In the genomic region with DNA sequence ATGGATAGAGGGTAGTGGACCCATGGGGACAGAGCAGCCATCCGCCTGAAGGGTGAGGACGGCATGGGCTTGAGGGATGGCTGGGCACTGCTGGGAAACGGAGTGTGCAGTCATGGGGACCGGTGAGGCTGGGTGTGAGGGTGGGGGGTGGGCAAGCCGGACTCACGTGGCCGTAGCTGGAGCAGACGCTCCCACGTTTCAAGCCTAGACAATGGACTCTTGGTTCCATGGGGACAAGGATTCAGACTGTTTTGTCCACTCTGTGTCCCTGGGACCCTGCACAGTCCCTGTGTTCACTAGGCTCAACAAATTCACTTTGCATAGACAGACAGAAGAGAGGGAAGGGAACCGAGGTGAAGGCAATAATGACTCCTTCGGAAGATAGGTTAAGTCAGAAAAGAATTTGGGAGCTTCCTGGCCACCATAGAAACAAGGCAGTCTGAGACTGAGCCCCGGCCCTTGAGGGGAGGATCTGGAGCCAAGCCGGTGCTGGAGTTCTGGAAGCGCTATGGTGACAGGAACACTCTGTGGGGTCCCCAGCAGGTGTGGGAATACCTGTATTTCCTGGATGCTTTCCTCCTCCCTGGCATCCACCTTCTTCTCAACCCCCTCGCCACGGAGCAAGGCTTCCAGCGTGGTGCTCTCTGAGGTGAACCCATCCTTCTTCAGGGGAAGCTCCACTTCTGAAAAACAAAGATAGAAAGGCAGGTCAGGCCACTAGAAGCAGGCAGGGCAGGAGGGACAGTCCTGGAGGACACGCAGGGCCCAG, we compare ENCODE assay signal across 19 cellular contexts.
DNase-seq lines count a peak whose midpoint lies in the region; ATAC-seq and TF ChIP-seq lines count a peak whose summit lies in the region.
"Had no signal": no experiment of that assay in that cellular context is flagged by ENCODE, and none has a peak within 500 bp of the region (broad histone marks: within the 10 kb centered on the region; RNA-seq: fewer than 3 reads in every experiment).

No MANE protein-coding gene starts in this region.

- no peak overlapping the region for H3K4me3 Mint-ChIP-seq in Caco-2 (ENCODE audit: unreplicated experiment)

- H3K9ac ChIP-seq in Karpas-422 (ENCODE audit: low read length) = no peak overlapping the region

- H3K36me3 ChIP-seq in aorta (ENCODE audit: control insufficient read depth in 1 of 2, insufficient read depth in 2 of 2, low read length in 1 of 2) = no peaks in the 10 kb centered on the region
- no peaks in the 10 kb centered on the region for H3K36me3 ChIP-seq in Karpas-422 (ENCODE audit: insufficient read depth, low read length)
- no peaks in the 10 kb centered on the region for H3K36me3 ChIP-seq in Caco-2 (ENCODE audit: control insufficient read depth, insufficient read depth, low read length)

- no peak overlapping the region for H3K27ac Mint-ChIP-seq in Caco-2 (ENCODE audit: unreplicated experiment)

- H3K79me2 ChIP-seq in Karpas-422 (ENCODE audit: low read length) = no peaks in the 10 kb centered on the region

- no peak for ATAC-seq in right cardiac atrium
- ATAC-seq in aorta (ENCODE audit: low FRiP score) = peak; percentile 29
- no peak for ATAC-seq in GM21367 (IDR thresholded peaks at IDR 0.05; ENCODE audit: unreplicated experiment)
- ATAC-seq: HCT116 had no signal

- DNase-seq in cardiac septum (ENCODE audit: low spot score) (peak; percentile 61), right cardiac atrium (no peak), pons (ENCODE audit: low spot score) (peak; percentile 70), aorta (no peak), Karpas-422 (no peak), Caco-2 (no peak)
- DNase-seq: AML-193, EL, GF-D8, Kasumi-1, NCI-H1694, NCI-H2081, NCI-H2171, NCI-H345, NCI-H524 had no signal

- intact Hi-C loops in cardiac septum (cut with DNase I) = no loop called here
- intact Hi-C loops in right cardiac atrium (cut with DNase I) = no loop called here
- intact Hi-C loops in aorta (cut with DNase I) = no loop called here
- intact Hi-C loops in Caco-2 (cut with micrococcal nuclease; ENCODE audit: unreplicated experiment) = no loop called here

- TF ChIP-seq CTCF in Caco-2 (IDR thresholded peaks at IDR 0.05; ENCODE audit: insufficient read depth in 1 of 2, low read depth in 1 of 2, low read length in 1 of 2, severe bottlenecking in 1 of 2, unreplicated experiment in 1 of 2) = no peak

- peaks cover 29% of the 10 kb centered on the region for H3K27me3 Mint-ChIP-seq in Caco-2 (ENCODE audit: insufficient read depth, unreplicated experiment)

- H3K9me2 ChIP-seq in Karpas-422 (replicated peaks; ENCODE audit: insufficient read depth, low read length) = no peaks in the 10 kb centered on the region

- H3K36me3 Mint-ChIP-seq in Caco-2 (ENCODE audit: insufficient read depth, unreplicated experiment) = no peaks in the 10 kb centered on the region

- H3K9me3 ChIP-seq in right cardiac atrium (ENCODE audit: control insufficient read depth, low read length) (no peaks in the 10 kb centered on the region), aorta (ENCODE audit: control insufficient read depth, low read length) (no peaks in the 10 kb centered on the region), Karpas-422 (ENCODE audit: low read length) (no peaks in the 10 kb centered on the region), Caco-2 (no peaks in the 10 kb centered on the region)

- CTCF ChIA-PET in Caco-2 (lab: Charles Lee) = interaction anchor here (0.7 kb wide), 1 partner anchor 105 kb away, joined by 5 read pairs; no protein-coding TSS in a partner anchor

- H3K4me2 ChIP-seq in Karpas-422 (ENCODE audit: low read depth, low read length, poor library complexity, severe bottlenecking) = no peak overlapping the region

- H3K4me3 ChIP-seq in right cardiac atrium (ENCODE audit: low read length) = no peak overlapping the region
- no peak overlapping the region for H3K4me3 ChIP-seq in aorta (ENCODE audit: low read length in 2 of 2)
- no peak overlapping the region for H3K4me3 ChIP-seq in Karpas-422 (ENCODE audit: low read length)
- H3K4me3 ChIP-seq in Caco-2 (ENCODE audit: low read depth, low read length) = no peak overlapping the region

- no peaks in the 10 kb centered on the region for H3K9me3 Mint-ChIP-seq in Caco-2 (ENCODE audit: unreplicated experiment)

- peaks cover under 1% of the 10 kb centered on the region for H3K4me1 ChIP-seq in right cardiac atrium (ENCODE audit: control insufficient read depth, insufficient read depth, low read length)
- no peaks in the 10 kb centered on the region for H3K4me1 ChIP-seq in aorta (ENCODE audit: control insufficient read depth in 1 of 2, insufficient read depth in 2 of 2, low read length in 2 of 2)
- no peaks in the 10 kb centered on the region for H3K4me1 ChIP-seq in Karpas-422 (ENCODE audit: low read length)
- H3K4me1 ChIP-seq in Caco-2 = no peaks in the 10 kb centered on the region

- H3K4me1 Mint-ChIP-seq in Caco-2 (ENCODE audit: low read depth, unreplicated experiment) = no peaks in the 10 kb centered on the region

- H3K27ac ChIP-seq in right cardiac atrium (ENCODE audit: low read length) = no peak overlapping the region
- peak overlapping the region; percentile 15 for H3K27ac ChIP-seq in layer of hippocampus (ENCODE audit: low read depth, low read length)
- no peak overlapping the region for H3K27ac ChIP-seq in aorta (ENCODE audit: low read depth in 1 of 2, low read length in 2 of 2)
- H3K27ac ChIP-seq in Karpas-422 (ENCODE audit: low read length) = no peak overlapping the region
- H3K27ac ChIP-seq: C4-2B had no signal

- no peak overlapping the region for H2AFZ ChIP-seq in Karpas-422 (ENCODE audit: low read length)

- H3K27me3 ChIP-seq in right cardiac atrium (ENCODE audit: control insufficient read depth, insufficient read depth) (no peaks in the 10 kb centered on the region), layer of hippocampus (ENCODE audit: control insufficient read depth, insufficient read depth, low read length) (no peaks in the 10 kb centered on the region), aorta (ENCODE audit: control insufficient read depth in 1 of 2, insufficient read depth in 2 of 2, low read length in 1 of 2) (no peaks in the 10 kb centered on the region), Karpas-422 (ENCODE audit: low read length) (no peaks in the 10 kb centered on the region), Caco-2 (replicated peaks; ENCODE audit: control insufficient read depth, insufficient read depth, low read length) (0 out of 2 replicates have a peak, but pooled peaks cover 1% of the 10 kb centered on the region)

- no TSS peak for BruUV-seq in Caco-2 (replicated peaks; lab: Mats Ljungman, UMichigan)

- WGBS in right cardiac atrium = 90% methylated on average over 18 of the region's 18 CpGs
- WGBS in aorta, 2 donors = 88 to 93% methylated on average over 18 of the region's 18 CpGs

- POLR2A ChIA-PET in Caco-2 (lab: Charles Lee) = no interaction called here

- no peaks in the 10 kb centered on the region for H4K20me1 ChIP-seq in Karpas-422 (ENCODE audit: insufficient read depth, low read depth, low read length)

Comparison
In these comparisons a context has a peak if more than half of its experiments do, and no peak if none do; other contexts are left out.
1. DNase-seq: peak in cardiac septum (single experiment) and pons (single experiment); none in right cardiac atrium (0 of 3), aorta (0 of 2), Karpas-422 (single experiment) and Caco-2 (0 of 2).